ENCODE assay signal across 8 cellular contexts in genomic region chr10:91758303-91759146, GRCh38. TPM values are rescaled to one million over a fixed set of nuclear protein-coding genes. Genes with fewer than 3 reads are reported as not detected.
DNase-seq lines count a peak whose midpoint lies in the region; ATAC-seq and TF ChIP-seq lines count a peak whose summit lies in the region.

No MANE protein-coding gene starts in this region.

- H3K4me2 ChIP-seq in DOHH2 (ENCODE audit: low read length) (no peak overlapping the region), neural progenitor cell (no peak overlapping the region)

- H3K36me3 ChIP-seq in DOHH2 (ENCODE audit: control insufficient read depth, low read length) = no peaks in the 10 kb centered on the region
- no peaks in the 10 kb centered on the region for H3K36me3 ChIP-seq in neural progenitor cell

- H3K79me2 ChIP-seq in DOHH2 (ENCODE audit: control insufficient read depth, low read length) (no peaks in the 10 kb centered on the region), neural progenitor cell (ENCODE audit: low read depth) (no peaks in the 10 kb centered on the region)

- POLR2A ChIA-PET in RWPE1 (lab: Yijun Ruan, JAX; ENCODE audit: low non-redundant PET) = no interaction called here

- TF ChIP-seq CTCF in DOHH2 (IDR thresholded peaks at IDR 0.05; ENCODE audit: low read depth, low read length, poor library complexity, severe bottlenecking) = peak; percentile 58
- peak; percentile 73 for TF ChIP-seq CTCF in RWPE1 (conservative IDR thresholded peaks at IDR 0.05; ENCODE audit: low read depth)
- TF ChIP-seq CTCF in neural progenitor cell (IDR thresholded peaks at IDR 0.05) = peak; percentile 76

- no peaks in the 10 kb centered on the region for H4K20me1 ChIP-seq in DOHH2 (ENCODE audit: control insufficient read depth, insufficient read depth, low read depth, low read length)
- no peaks in the 10 kb centered on the region for H4K20me1 ChIP-seq in neural progenitor cell (ENCODE audit: low read depth)

- H3K27ac ChIP-seq in DOHH2 (ENCODE audit: low read depth, low read length) (no peak overlapping the region), RWPE1 (no peak overlapping the region), neural progenitor cell (no peak overlapping the region)

- no peak overlapping the region for H3K4me3 ChIP-seq in DOHH2 (ENCODE audit: low read length)
- no peak overlapping the region for H3K4me3 ChIP-seq in neural progenitor cell

- H3F3A ChIP-seq in DOHH2 (ENCODE audit: control insufficient read depth, insufficient read depth) (no peaks in the 10 kb centered on the region), neural progenitor cell (ENCODE audit: low read depth) (no peaks in the 10 kb centered on the region)

- no peak overlapping the region for H2AFZ ChIP-seq in neural progenitor cell (replicated peaks)

- ATAC-seq in esophagus mucosa = peak; percentile 76
- no peak for ATAC-seq in GM21360 (IDR thresholded peaks at IDR 0.05; ENCODE audit: unreplicated experiment)
- no peak for ATAC-seq in HG03159 (IDR thresholded peaks at IDR 0.05; ENCODE audit: unreplicated experiment)

- TF ChIP-seq EP300 in Ishikawa (IDR thresholded peaks at IDR 0.05; ENCODE audit: borderline replicate concordance) = no peak

- TF ChIP-seq RAD21 in Ishikawa (IDR thresholded peaks at IDR 0.05; ENCODE audit: low read depth) = peak; percentile 96

- no peak overlapping the region for H3K27ac Mint-ChIP-seq in neural progenitor cell

- H3K9me3 Mint-ChIP-seq in neural progenitor cell = peaks cover 20% of the 10 kb centered on the region

- H3K27me3 ChIP-seq in DOHH2 (ENCODE audit: control insufficient read depth, low read length) (peaks cover 31% of the 10 kb centered on the region), neural progenitor cell (no peaks in the 10 kb centered on the region)

- H3K27me3 Mint-ChIP-seq in neural progenitor cell (ENCODE audit: insufficient read depth, low read depth) = no peaks in the 10 kb centered on the region

- H3K9ac ChIP-seq in neural progenitor cell = no peak overlapping the region

- CTCF ChIA-PET in RWPE1 (lab: Yijun Ruan, JAX) = interaction anchor here (0.6 to 1.7 kb wide), 27 partner anchors 10 to 674 kb away, joined by 3 to 11 read pairs (median 4); partner anchors contain the start of genes FGFBP3 and TNKS2

- H3K4me1 ChIP-seq in DOHH2 (ENCODE audit: control insufficient read depth, low read length) (no peaks in the 10 kb centered on the region), neural progenitor cell (no peaks in the 10 kb centered on the region)

- H3K9me2 ChIP-seq in DOHH2 (replicated peaks; ENCODE audit: control insufficient read depth, low read length) = no peaks in the 10 kb centered on the region

- H3K4me3 Mint-ChIP-seq in neural progenitor cell = no peak overlapping the region

- DNase-seq in RWPE1 (ENCODE audit: low spot score) = peak; percentile 52
- peak; percentile 54 for DNase-seq in neural progenitor cell (ENCODE audit: low spot score)
- DNase-seq in islet precursor cell = no peak

- no peaks in the 10 kb centered on the region for H3K9me3 ChIP-seq in DOHH2 (ENCODE audit: control insufficient read depth, insufficient read depth, low read length)
- H3K9me3 ChIP-seq in neural progenitor cell (ENCODE audit: low read depth) = no peaks in the 10 kb centered on the region

- H3K4me1 Mint-ChIP-seq in neural progenitor cell = no peaks in the 10 kb centered on the region

- peaks cover 2% of the 10 kb centered on the region for H3K36me3 Mint-ChIP-seq in neural progenitor cell

TF ChIP-seq in Ishikawa, 13 proteins besides CTCF, POLR2A, EP300 and RAD21:
- TF ChIP-seq CREB1 (IDR thresholded peaks at IDR 0.05; ENCODE audit: low read depth) (no peak), TEAD4 (IDR thresholded peaks at IDR 0.05) (no peak), YY1 (IDR thresholded peaks at IDR 0.05; ENCODE audit: low read depth) (no peak), FOXM1 (IDR thresholded peaks at IDR 0.05; ENCODE audit: borderline replicate concordance, low read depth) (no peak), TAF1 (IDR thresholded peaks at IDR 0.05; ENCODE audit: low read depth) (no peak), ZBTB7A (IDR thresholded peaks at IDR 0.05; ENCODE audit: low read depth) (no peak), TCF12 (IDR thresholded peaks at IDR 0.05; ENCODE audit: low read depth) (no peak), USF1 (IDR thresholded peaks at IDR 0.05) (no peak)
- TF ChIP-seq, protein P1, sequence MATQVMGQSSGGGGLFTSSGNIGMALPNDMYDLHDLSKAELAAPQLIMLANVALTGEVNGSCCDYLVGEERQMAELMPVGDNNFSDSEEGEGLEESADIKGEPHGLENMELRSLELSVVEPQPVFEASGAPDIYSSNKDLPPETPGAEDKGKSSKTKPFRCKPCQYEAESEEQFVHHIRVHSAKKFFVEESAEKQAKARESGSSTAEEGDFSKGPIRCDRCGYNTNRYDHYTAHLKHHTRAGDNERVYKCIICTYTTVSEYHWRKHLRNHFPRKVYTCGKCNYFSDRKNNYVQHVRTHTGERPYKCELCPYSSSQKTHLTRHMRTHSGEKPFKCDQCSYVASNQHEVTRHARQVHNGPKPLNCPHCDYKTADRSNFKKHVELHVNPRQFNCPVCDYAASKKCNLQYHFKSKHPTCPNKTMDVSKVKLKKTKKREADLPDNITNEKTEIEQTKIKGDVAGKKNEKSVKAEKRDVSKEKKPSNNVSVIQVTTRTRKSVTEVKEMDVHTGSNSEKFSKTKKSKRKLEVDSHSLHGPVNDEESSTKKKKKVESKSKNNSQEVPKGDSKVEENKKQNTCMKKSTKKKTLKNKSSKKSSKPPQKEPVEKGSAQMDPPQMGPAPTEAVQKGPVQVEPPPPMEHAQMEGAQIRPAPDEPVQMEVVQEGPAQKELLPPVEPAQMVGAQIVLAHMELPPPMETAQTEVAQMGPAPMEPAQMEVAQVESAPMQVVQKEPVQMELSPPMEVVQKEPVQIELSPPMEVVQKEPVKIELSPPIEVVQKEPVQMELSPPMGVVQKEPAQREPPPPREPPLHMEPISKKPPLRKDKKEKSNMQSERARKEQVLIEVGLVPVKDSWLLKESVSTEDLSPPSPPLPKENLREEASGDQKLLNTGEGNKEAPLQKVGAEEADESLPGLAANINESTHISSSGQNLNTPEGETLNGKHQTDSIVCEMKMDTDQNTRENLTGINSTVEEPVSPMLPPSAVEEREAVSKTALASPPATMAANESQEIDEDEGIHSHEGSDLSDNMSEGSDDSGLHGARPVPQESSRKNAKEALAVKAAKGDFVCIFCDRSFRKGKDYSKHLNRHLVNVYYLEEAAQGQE (IDR thresholded peaks at IDR 0.05; ENCODE audit: low read depth) = no peak

RNA-seq across cellular contexts. Expression of gene TNKS2, which starts 39.7 kb away (rescaled TPM):
- total RNA-seq in esophagus mucosa = 28.4 TPM
- total RNA-seq in neural progenitor cell (ENCODE audit: low replicate concordance) = 47.2 and 53.4 TPM in 2 replicates
